Comparison of ENCODE assay signal across 9 cellular contexts in the genomic region with DNA sequence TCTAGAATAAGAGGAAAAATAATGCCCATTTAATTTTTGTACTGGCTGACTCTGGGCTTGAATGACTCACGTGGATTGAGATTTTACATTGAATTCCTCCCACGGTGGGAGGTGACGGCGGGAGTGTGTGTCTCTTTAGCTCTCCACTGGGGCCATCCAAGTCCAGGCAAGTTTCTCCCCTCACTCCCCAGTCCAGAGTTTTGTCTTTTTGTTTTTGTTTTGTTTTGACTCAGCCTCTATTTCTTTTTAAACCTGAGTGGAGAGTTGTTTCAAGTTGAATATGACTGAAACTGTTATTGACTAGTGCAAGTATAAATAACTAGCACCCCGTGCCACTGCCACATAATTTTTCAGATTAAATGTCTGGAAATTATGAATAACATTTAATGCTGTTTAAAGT. TPM values are rescaled to one million over a fixed set of nuclear protein-coding genes. Genes with fewer than 3 reads are reported as not detected.
DNase-seq lines count a peak whose midpoint lies in the region; ATAC-seq and TF ChIP-seq lines count a peak whose summit lies in the region.
"Had no signal": no experiment of that assay in that cellular context is flagged by ENCODE, and none has a peak within 500 bp of the region (broad histone marks: within the 10 kb centered on the region; RNA-seq: fewer than 3 reads in every experiment).

No MANE protein-coding gene starts in this region.

- DNase-seq in GM03348 (ENCODE audit: low spot score) (peak; percentile 45), RWPE1 (ENCODE audit: low spot score) (no peak), fibroblast of the aortic adventitia (ENCODE audit: low read depth) (peak; percentile 57), middle frontal gyrus (ENCODE audit: extremely low spot score, low spot score) (no peak), cortex of kidney (lab: John Stamatoyannopoulos, UW) (no peak), NCI-H2227 treated with DMSO at 0.1 percent for 48 hours (lab: John Stamatoyannopoulos, UW) (no peak)
- DNase-seq: left cardiac atrium had no signal

- TF ChIP-seq CTCF in RWPE1 (conservative IDR thresholded peaks at IDR 0.05; ENCODE audit: low read depth) (no peak), fibroblast of the aortic adventitia (IDR thresholded peaks at IDR 0.05; ENCODE audit: insufficient read depth, low read length) (no peak)

- peak overlapping the region; percentile 75 for H3K27ac ChIP-seq in RWPE1

- CTCF ChIA-PET in RWPE1 (lab: Yijun Ruan, JAX) = no interaction called here

- ATAC-seq in GM21619 (IDR thresholded peaks at IDR 0.05; ENCODE audit: unreplicated experiment) (peak; percentile 74), GM21423 (IDR thresholded peaks at IDR 0.05; ENCODE audit: unreplicated experiment) (no peak)

- POLR2A ChIA-PET in RWPE1 (lab: Yijun Ruan, JAX; ENCODE audit: low non-redundant PET) = no interaction called here

- H3K4me3 ChIP-seq in fibroblast of the aortic adventitia (ENCODE audit: low read depth, low read length) = no peak overlapping the region

RNA-seq across cellular contexts. Expression of a gene that starts 13.6 kb away (rescaled TPM):
- 4.2 and 6.0 TPM in 2 replicates for total RNA-seq in fibroblast of the aortic adventitia (ENCODE audit: low replicate concordance)

RNA-seq across cellular contexts. Expression of a gene that starts 41.9 kb away (rescaled TPM):
- total RNA-seq in fibroblast of the aortic adventitia (ENCODE audit: low replicate concordance) = 5.2 and 6.0 TPM in 2 replicates

Comparison
In these comparisons a context has a peak if more than half of its experiments do, and no peak if none do; other contexts are left out.
1. DNase-seq: peak in GM03348 (single experiment) and fibroblast of the aortic adventitia (single experiment); none in RWPE1 (single experiment), middle frontal gyrus (single experiment), cortex of kidney (single experiment) and NCI-H2227 treated with DMSO at 0.1 percent for 48 hours (single experiment).